ENCODE assay signal across 2 cellular contexts in genomic region chr12:132719141-132719953, GRCh38.
TF ChIP-seq lines count a peak whose summit lies in the region.

No MANE protein-coding gene starts in this region.

TF ChIP-seq in HEK293, 187 proteins besides CTCF, POLR2A, EP300 and RAD21:
- TF ChIP-seq PRDM10 (tag by site-specific recombination; IDR thresholded peaks at IDR 0.05) (no peak), SCRT1 (tag by site-specific recombination; IDR thresholded peaks at IDR 0.05; ENCODE audit: borderline replicate concordance) (peak; percentile 9; the same call in 1 of the 2 replicates), SALL2 (tag by site-specific recombination; IDR thresholded peaks at IDR 0.05; ENCODE audit: borderline replicate concordance) (no peak), ZNF596 (tag by site-specific recombination; IDR thresholded peaks at IDR 0.05) (no peak), SCRT2 (tag by site-specific recombination; IDR thresholded peaks at IDR 0.05) (peak; percentile 89), ZNF112 (tag by site-specific recombination; IDR thresholded peaks at IDR 0.05) (no peak), ZNF701 (tag by site-specific recombination; IDR thresholded peaks at IDR 0.05) (no peak)
TF ChIP-seq in HEK293: peak in this region for 2.

TF ChIP-seq in K562, 482 proteins besides CTCF, POLR2A, EP300 and RAD21:
- TF ChIP-seq ZNF197 (CRISPR knock-in tag; IDR thresholded peaks at IDR 0.05; ENCODE audit: low read depth) = no peak
- no peak for TF ChIP-seq HMGN3 (IDR thresholded peaks at IDR 0.05; ENCODE audit: borderline replicate concordance, extremely low read depth, insufficient read length, low read depth, low read length)
- TF ChIP-seq RBM22 (IDR thresholded peaks at IDR 0.05; ENCODE audit: low read depth, low read length, poor library complexity, severe bottlenecking) = peak; percentile 32
- no peak for TF ChIP-seq ETV6 (IDR thresholded peaks at IDR 0.05; ENCODE audit: borderline replicate concordance in 1 of 2, low read depth in 2 of 2, low read length in 1 of 2)
- TF ChIP-seq ETV6 (CRISPR knock-in tag; IDR thresholded peaks at IDR 0.05; ENCODE audit: borderline replicate concordance) = no peak
- peak; percentile 57 for TF ChIP-seq POLR2G (IDR thresholded peaks at IDR 0.05; ENCODE audit: low read depth, low read length)
